In genomic region chr11:59429924-59430516, GRCh38 we compare ENCODE assay signal across 10 cellular contexts. TPM values are rescaled to one million over a fixed set of nuclear protein-coding genes. Genes with fewer than 3 reads are reported as not detected.
DNase-seq lines count a peak whose midpoint lies in the region; ATAC-seq, FAIRE-seq and TF ChIP-seq lines count a peak whose summit lies in the region.
"Had no signal": no experiment of that assay in that cellular context is flagged by ENCODE, and none has a peak within 500 bp of the region (broad histone marks: within the 10 kb centered on the region; RNA-seq: fewer than 3 reads in every experiment).

No MANE protein-coding gene starts in this region.

- no peaks in the 10 kb centered on the region for H3K9me3 ChIP-seq in NT2/D1 (ENCODE audit: insufficient read depth, low read length)
- no peaks in the 10 kb centered on the region for H3K9me3 ChIP-seq in K562 (replicated peaks; ENCODE audit: control insufficient read depth, insufficient read depth, low read depth, low read length)
- H3K9me3 ChIP-seq in right lobe of liver, result no peaks in the 10 kb centered on the region
- no peaks in the 10 kb centered on the region for H3K9me3 ChIP-seq in vagina

- H3K27me3 ChIP-seq in NT2/D1 (ENCODE audit: insufficient read depth, insufficient read length) (no peaks in the 10 kb centered on the region), K562 (ENCODE audit: control insufficient read depth in 2 of 2, insufficient read depth in 2 of 2, low read length in 2 of 2) (no peaks in the 10 kb centered on the region), right lobe of liver (no peaks in the 10 kb centered on the region), vagina (no peaks in the 10 kb centered on the region)

- H3K4me1 ChIP-seq in NT2/D1 (ENCODE audit: insufficient read depth, insufficient read length) (no peaks in the 10 kb centered on the region), K562 (replicated peaks in 1 of 2; ENCODE audit: control insufficient read depth in 2 of 2, insufficient read depth in 2 of 2, low read length in 2 of 2) (no peaks in the 10 kb centered on the region), right lobe of liver (no peaks in the 10 kb centered on the region), vagina (no peaks in the 10 kb centered on the region)

- no peak for TF ChIP-seq EP300 in K562 (IDR thresholded peaks at IDR 0.05; ENCODE audit: low read length)

- ATAC-seq in HG03521 (IDR thresholded peaks at IDR 0.05; ENCODE audit: unreplicated experiment) (peak; percentile 81), K562 (peak; percentile 86), right lobe of liver (peak; percentile 90 to 97 (median 92))

- H3K9me1 ChIP-seq in K562 (ENCODE audit: control insufficient read depth, insufficient read depth, low read length), result no peaks in the 10 kb centered on the region

- POLR2A ChIA-PET in K562 (lab: Yijun Ruan, JAX), result no interaction called here

- FAIRE-seq in K562 (lab: Jason Lieb, UNC), result peak; percentile 88

- no peak overlapping the region for H2AFZ ChIP-seq in K562 (ENCODE audit: low read depth, low read length)

- no peak overlapping the region for H3K4me2 ChIP-seq in K562 (ENCODE audit: insufficient read depth, low read length)

- no peak for TF ChIP-seq POLR2A in K562 (conservative IDR thresholded peaks at IDR 0.05)
- no peak for TF ChIP-seq POLR2A in right lobe of liver (IDR thresholded peaks at IDR 0.05)
- TF ChIP-seq POLR2A in vagina (IDR thresholded peaks at IDR 0.05), result no peak

- no peak overlapping the region for H3K27ac ChIP-seq in K562 (ENCODE audit: extremely low read depth, low read depth, low read length)
- no peak overlapping the region for H3K27ac ChIP-seq in right lobe of liver
- no peak overlapping the region for H3K27ac ChIP-seq in vagina

- H3K9ac ChIP-seq in NT2/D1 (ENCODE audit: insufficient read length, low read depth) (no peak overlapping the region), K562 (ENCODE audit: insufficient read depth in 1 of 2, low read depth in 2 of 2, low read length in 2 of 2) (no peak overlapping the region)

- intact Hi-C loops in K562 (cut with micrococcal nuclease), result loop anchor here (1.0 to 5.0 kb wide), 4 partner anchors 143 to 259 kb away; no protein-coding TSS in a partner anchor
- intact Hi-C loops in right lobe of liver (cut with DNase I), result loop anchor here in 1 of 2 donors (5.0 kb wide), 1 partner anchor 168 kb away; no protein-coding TSS in a partner anchor
- intact Hi-C loops in vagina (cut with DNase I), result no loop called here

- H3K36me3 ChIP-seq in NT2/D1 (ENCODE audit: insufficient read depth, insufficient read length, low read length), result no peaks in the 10 kb centered on the region
- H3K36me3 ChIP-seq in K562 (ENCODE audit: control insufficient read depth, insufficient read depth, low read length), result no peaks in the 10 kb centered on the region
- no peaks in the 10 kb centered on the region for H3K36me3 ChIP-seq in right lobe of liver
- H3K36me3 ChIP-seq in vagina, result no peaks in the 10 kb centered on the region

- no peaks in the 10 kb centered on the region for H4K20me1 ChIP-seq in K562 (replicated peaks; ENCODE audit: control insufficient read depth, insufficient read depth, low read length)

- TF ChIP-seq CTCF in K562 (IDR thresholded peaks at IDR 0.05 in 2 of 3, conservative IDR thresholded peaks at IDR 0.05 in 1 of 3; ENCODE audit: insufficient read depth in 2 of 3, low read depth in 1 of 3, low read length in 3 of 3) (peak; percentile 57 to 88 (median 76); a peak in 5 of 6 replicates), right lobe of liver (IDR thresholded peaks at IDR 0.05) (peak; percentile 86 to 92 (median 89)), vagina (IDR thresholded peaks at IDR 0.05) (peak in 2 of 3 experiments; percentile 4 to 30)

- H3K79me2 ChIP-seq in K562 (ENCODE audit: control insufficient read depth, insufficient read depth, low read length), result no peaks in the 10 kb centered on the region

- H3K4me3 ChIP-seq in NT2/D1 (ENCODE audit: insufficient read length, low read depth) (no peak overlapping the region), K562 (no peak overlapping the region), right lobe of liver (no peak overlapping the region), vagina (no peak overlapping the region)

- TF ChIP-seq RAD21 in K562 (CRISPR knock-in tag; conservative IDR thresholded peaks at IDR 0.05 in 1 of 2, IDR thresholded peaks at IDR 0.05 in 1 of 2), result peak; percentile 64 to 81

- in situ Hi-C loops in K562 (cut with MboI), result loop anchor here (10.0 kb wide), 1 partner anchor 255 kb away; the partner anchor contains the start of gene DTX4

- DNase-seq in NCI-H1417 (lab: John Stamatoyannopoulos, UW) (peak; percentile 15 to 64 (median 23)), NCI-H1417 treated with DMSO at 0.1 percent for 48 hours (lab: John Stamatoyannopoulos, UW) (no peak), GM19238 (ENCODE audit: insufficient read length, low spot score) (peak; percentile 19), NT2/D1 (ENCODE audit: low read depth, low spot score) (peak; percentile 65), K562 (ENCODE audit: extremely low read depth in 1 of 4, low spot score in 3 of 4) (peak; percentile 56 to 68 (median 66)), right lobe of liver (peak in 1 of 3 donors; percentile 48), vagina (ENCODE audit: extremely low spot score in 2 of 2) (no peak)

- WGBS in K562 (ENCODE audit: insufficient coverage, low coverage, missing lambda C conversion rate), result 23% methylated on average over 4 of the region's 4 CpGs
- 59% methylated on average over 4 of the region's 4 CpGs for WGBS in right lobe of liver (ENCODE audit: insufficient coverage, low coverage, low lambda C conversion rate, missing lambda C conversion rate)

- CTCF ChIA-PET in K562 (lab: Yijun Ruan, JAX; ENCODE audit: low intra/inter-chr PET ratio), result interaction anchor here (0.6 to 2.2 kb wide), 3 partner anchors 258 to 377 kb away, joined by 3 to 12 read pairs (median 3); partner anchors contain the start of gene DTX4

- BruUV-seq in K562 (replicated peaks; lab: Mats Ljungman, UMichigan), result no TSS peak

RNA-seq across cellular contexts. Expression of gene OR5A2, which starts 3.8 kb away (rescaled TPM):
- not detected in 2 replicates for total RNA-seq in K562 (2011; cell fraction: chromatin; rRNA removed; ENCODE audit: low replicate concordance)
- not detected in 2 replicates for total RNA-seq in K562 (2011; cell fraction: nucleolus; rRNA removed)
- not detected in 2 replicates for total RNA-seq in K562 (2011; cell fraction: nucleoplasm; rRNA removed)
- total RNA-seq in K562 (2014; rRNA removed) (not detected in 2 replicates), K562 (2014; rRNA removed; fragmentation: Illumina TruSeq; extraction: Trizol) (not detected in 2 replicates), K562 (2015; rRNA removed; fragmentation: Illumina TruSeq; extraction: Trizol) (not detected in 2 replicates), K562 (2021) (not detected in 2 replicates), right lobe of liver (not detected), vagina (not detected)
- polyA plus RNA-seq in K562 (2011; rRNA removed) (not detected in 2 replicates), K562 (2014; fragmentation: Illumina TruSeq; extraction: Trizol) (not detected in 2 replicates), K562 (2014; fragmentation: Nextera tagmentation; extraction: Ambion mirVana) (not detected), K562 (2014; rRNA removed) (not detected in 2 replicates)
- polyA plus RNA-seq in K562 (2011; cell fraction: cytosol; rRNA removed), result not detected in 2 replicates
- not detected in 2 replicates for polyA plus RNA-seq in K562 (2011; cell fraction: nucleus; rRNA removed)
- polyA plus RNA-seq in K562 (2012), result not detected in 2 replicates
- not detected in 2 replicates for polyA minus RNA-seq in K562 (2011; rRNA and poly(A)+ RNA removed)
- polyA minus RNA-seq in K562 (2011; cell fraction: cytosol; rRNA and poly(A)+ RNA removed), result not detected in 2 replicates
- not detected in 2 replicates for polyA minus RNA-seq in K562 (2011; cell fraction: nucleus; rRNA and poly(A)+ RNA removed)
- total RNA-seq: CD8-positive, alpha-beta memory T cell had no signal
- polyA plus RNA-seq: CD8-positive, alpha-beta memory T cell; esophagus had no signal

RNA-seq across cellular contexts. Expression of gene OR5A1, which starts 6.2 kb away (rescaled TPM):
- not detected in 2 replicates for total RNA-seq in K562 (2011; cell fraction: chromatin; rRNA removed; ENCODE audit: low replicate concordance)
- not detected in 2 replicates for total RNA-seq in K562 (2011; cell fraction: nucleolus; rRNA removed)
- not detected in 2 replicates for total RNA-seq in K562 (2011; cell fraction: nucleoplasm; rRNA removed)
- total RNA-seq in K562 (2014; rRNA removed) (not detected in 2 replicates), K562 (2014; rRNA removed; fragmentation: Illumina TruSeq; extraction: Trizol) (not detected in 2 replicates), K562 (2015; rRNA removed; fragmentation: Illumina TruSeq; extraction: Trizol) (not detected in 2 replicates), K562 (2021) (not detected in 2 replicates), right lobe of liver (not detected), vagina (not detected)
- polyA plus RNA-seq in K562 (2011; rRNA removed) (not detected in 2 replicates), K562 (2014; fragmentation: Illumina TruSeq; extraction: Trizol) (not detected in 2 replicates), K562 (2014; fragmentation: Nextera tagmentation; extraction: Ambion mirVana) (not detected), K562 (2014; rRNA removed) (not detected in 2 replicates)
- polyA plus RNA-seq in K562 (2011; cell fraction: cytosol; rRNA removed), result not detected in 2 replicates
- not detected in 2 replicates for polyA plus RNA-seq in K562 (2011; cell fraction: nucleus; rRNA removed)
- polyA plus RNA-seq in K562 (2012), result not detected in 2 replicates
- not detected in 2 replicates for polyA minus RNA-seq in K562 (2011; rRNA and poly(A)+ RNA removed)
- polyA minus RNA-seq in K562 (2011; cell fraction: cytosol; rRNA and poly(A)+ RNA removed), result not detected in 2 replicates
- polyA minus RNA-seq in K562 (2011; cell fraction: nucleus; rRNA and poly(A)+ RNA removed), result not detected in 2 replicates
- total RNA-seq: CD8-positive, alpha-beta memory T cell had no signal
- polyA plus RNA-seq: CD8-positive, alpha-beta memory T cell; esophagus had no signal

RNA-seq across cellular contexts. Expression of gene OR4D6, which starts 26.7 kb away (rescaled TPM):
- total RNA-seq in K562 (2011; cell fraction: chromatin; rRNA removed; ENCODE audit: low replicate concordance), result not detected in 2 replicates
- not detected in 2 replicates for total RNA-seq in K562 (2011; cell fraction: nucleolus; rRNA removed)
- total RNA-seq in K562 (2011; cell fraction: nucleoplasm; rRNA removed), result not detected in 2 replicates
- total RNA-seq in K562 (2014; rRNA removed), result not detected in 2 replicates
- total RNA-seq in K562 (2014; rRNA removed; fragmentation: Illumina TruSeq; extraction: Trizol), result not detected in 2 replicates
- not detected in 2 replicates for total RNA-seq in K562 (2015; rRNA removed; fragmentation: Illumina TruSeq; extraction: Trizol)
- not detected in 2 replicates for total RNA-seq in K562 (2021)
- not detected in 2 replicates for polyA plus RNA-seq in K562 (2011; rRNA removed)
- not detected in 2 replicates for polyA plus RNA-seq in K562 (2011; cell fraction: cytosol; rRNA removed)
- not detected in 2 replicates for polyA plus RNA-seq in K562 (2011; cell fraction: nucleus; rRNA removed)
- polyA plus RNA-seq in K562 (2012), result not detected in 2 replicates
- not detected in 2 replicates for polyA plus RNA-seq in K562 (2014; fragmentation: Illumina TruSeq; extraction: Trizol)
- not detected for polyA plus RNA-seq in K562 (2014; fragmentation: Nextera tagmentation; extraction: Ambion mirVana)
- polyA plus RNA-seq in K562 (2014; rRNA removed), result not detected in 2 replicates
- not detected in 2 replicates for polyA minus RNA-seq in K562 (2011; rRNA and poly(A)+ RNA removed)
- polyA minus RNA-seq in K562 (2011; cell fraction: cytosol; rRNA and poly(A)+ RNA removed), result not detected in 2 replicates
- not detected in 2 replicates for polyA minus RNA-seq in K562 (2011; cell fraction: nucleus; rRNA and poly(A)+ RNA removed)
- total RNA-seq in right lobe of liver, result not detected
- not detected for total RNA-seq in vagina
- total RNA-seq: CD8-positive, alpha-beta memory T cell had no signal
- polyA plus RNA-seq: CD8-positive, alpha-beta memory T cell; esophagus had no signal

RNA-seq across cellular contexts. Expression of gene OR4D10, which starts 43.1 kb away (rescaled TPM):
- total RNA-seq in K562 (2011; cell fraction: chromatin; rRNA removed; ENCODE audit: low replicate concordance), result not detected in 2 replicates
- total RNA-seq in K562 (2011; cell fraction: nucleolus; rRNA removed), result not detected in 2 replicates
- not detected in 2 replicates for total RNA-seq in K562 (2011; cell fraction: nucleoplasm; rRNA removed)
- total RNA-seq in K562 (2014; rRNA removed) (not detected in 2 replicates), K562 (2014; rRNA removed; fragmentation: Illumina TruSeq; extraction: Trizol) (not detected in 2 replicates), K562 (2015; rRNA removed; fragmentation: Illumina TruSeq; extraction: Trizol) (not detected in 2 replicates), K562 (2021) (not detected in 2 replicates), right lobe of liver (not detected), vagina (not detected)
- polyA plus RNA-seq in K562 (2011; rRNA removed) (not detected in 2 replicates), K562 (2014; fragmentation: Illumina TruSeq; extraction: Trizol) (not detected in 2 replicates), K562 (2014; fragmentation: Nextera tagmentation; extraction: Ambion mirVana) (not detected), K562 (2014; rRNA removed) (not detected in 2 replicates)
- polyA plus RNA-seq in K562 (2011; cell fraction: cytosol; rRNA removed), result not detected in 2 replicates
- polyA plus RNA-seq in K562 (2011; cell fraction: nucleus; rRNA removed), result not detected in 2 replicates
- polyA plus RNA-seq in K562 (2012), result not detected in 2 replicates
- polyA minus RNA-seq in K562 (2011; rRNA and poly(A)+ RNA removed), result not detected in 2 replicates
- not detected in 2 replicates for polyA minus RNA-seq in K562 (2011; cell fraction: cytosol; rRNA and poly(A)+ RNA removed)
- not detected in 2 replicates for polyA minus RNA-seq in K562 (2011; cell fraction: nucleus; rRNA and poly(A)+ RNA removed)
- total RNA-seq: CD8-positive, alpha-beta memory T cell had no signal
- polyA plus RNA-seq: CD8-positive, alpha-beta memory T cell; esophagus had no signal

Comparison
In these comparisons a context has a peak if more than half of its experiments do, and no peak if none do; other contexts are left out.
1. DNase-seq: peak in NCI-H1417 (3 of 3), GM19238 (single experiment), NT2/D1 (single experiment) and K562 (4 of 4); none in NCI-H1417 treated with DMSO at 0.1 percent for 48 hours (single experiment) and vagina (0 of 2).
2. CTCF ChIP-seq: peak in every context shown above with its lines; median percentile 89 in right lobe of liver; 76 in K562; 17 in vagina.
3. Peak in every context shown above with its lines, with median percentiles within 50 percentile points of each other: ATAC-seq.